Comparison of ENCODE assay signal across 1 cellular context in the genomic region with DNA sequence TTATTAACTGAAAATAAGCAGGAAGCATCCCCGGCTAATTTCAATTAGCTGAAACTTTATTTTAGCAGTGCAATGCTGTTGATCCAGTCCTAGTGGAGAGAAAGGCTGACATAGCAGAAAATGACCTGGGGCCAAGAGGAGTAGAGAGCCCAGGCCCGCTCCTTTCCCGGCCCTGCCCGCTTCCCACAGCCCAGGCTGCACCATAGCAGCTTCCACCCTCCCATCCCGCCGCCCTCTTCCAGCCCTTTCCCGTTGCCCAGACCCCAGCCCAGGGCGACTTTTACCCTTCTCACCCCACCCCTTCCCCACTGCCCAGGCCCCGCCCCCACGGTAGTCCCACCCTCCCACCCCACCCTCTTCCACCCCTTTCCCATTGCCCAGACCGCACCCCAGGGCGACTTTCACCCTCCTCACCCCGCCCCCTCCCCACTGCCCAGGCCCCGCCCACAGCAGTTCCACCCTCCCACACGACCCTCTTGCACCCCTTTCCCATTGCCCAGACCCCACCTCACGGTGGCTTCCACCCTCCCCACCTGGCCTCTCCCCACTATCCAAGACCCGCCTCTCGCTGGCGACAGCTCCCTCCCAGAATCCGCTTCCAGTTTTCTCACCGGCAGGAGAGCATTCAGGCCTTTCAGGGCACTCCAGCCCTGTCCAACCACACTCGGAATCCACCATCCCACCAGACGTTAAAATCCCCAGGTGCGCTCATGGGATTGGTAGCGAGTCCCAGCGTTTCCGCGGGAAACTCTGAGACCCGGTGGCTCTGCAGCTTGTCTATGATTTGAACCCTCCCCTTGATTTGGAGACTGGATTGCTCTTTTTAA.
TF ChIP-seq lines count a peak whose summit lies in the region.

No MANE protein-coding gene starts in this region.

TF ChIP-seq in K562, 482 proteins besides CTCF, POLR2A, EP300 and RAD21:
- TF ChIP-seq, protein P1, sequence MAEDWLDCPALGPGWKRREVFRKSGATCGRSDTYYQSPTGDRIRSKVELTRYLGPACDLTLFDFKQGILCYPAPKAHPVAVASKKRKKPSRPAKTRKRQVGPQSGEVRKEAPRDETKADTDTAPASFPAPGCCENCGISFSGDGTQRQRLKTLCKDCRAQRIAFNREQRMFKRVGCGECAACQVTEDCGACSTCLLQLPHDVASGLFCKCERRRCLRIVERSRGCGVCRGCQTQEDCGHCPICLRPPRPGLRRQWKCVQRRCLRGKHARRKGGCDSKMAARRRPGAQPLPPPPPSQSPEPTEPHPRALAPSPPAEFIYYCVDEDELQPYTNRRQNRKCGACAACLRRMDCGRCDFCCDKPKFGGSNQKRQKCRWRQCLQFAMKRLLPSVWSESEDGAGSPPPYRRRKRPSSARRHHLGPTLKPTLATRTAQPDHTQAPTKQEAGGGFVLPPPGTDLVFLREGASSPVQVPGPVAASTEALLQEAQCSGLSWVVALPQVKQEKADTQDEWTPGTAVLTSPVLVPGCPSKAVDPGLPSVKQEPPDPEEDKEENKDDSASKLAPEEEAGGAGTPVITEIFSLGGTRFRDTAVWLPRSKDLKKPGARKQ (CRISPR knock-in tag; IDR thresholded peaks at IDR 0.05): no peak
- no peak for TF ChIP-seq NR3C1 (CRISPR knock-in tag; IDR thresholded peaks at IDR 0.05)
- TF ChIP-seq ZNF316 (IDR thresholded peaks at IDR 0.05): peak; percentile 59; the same call in 1 of the 2 replicates
- peak; percentile 19; the same call in 1 of the 2 replicates for TF ChIP-seq MAFG (tag; conservative IDR thresholded peaks at IDR 0.05)
- TF ChIP-seq, protein P2, sequence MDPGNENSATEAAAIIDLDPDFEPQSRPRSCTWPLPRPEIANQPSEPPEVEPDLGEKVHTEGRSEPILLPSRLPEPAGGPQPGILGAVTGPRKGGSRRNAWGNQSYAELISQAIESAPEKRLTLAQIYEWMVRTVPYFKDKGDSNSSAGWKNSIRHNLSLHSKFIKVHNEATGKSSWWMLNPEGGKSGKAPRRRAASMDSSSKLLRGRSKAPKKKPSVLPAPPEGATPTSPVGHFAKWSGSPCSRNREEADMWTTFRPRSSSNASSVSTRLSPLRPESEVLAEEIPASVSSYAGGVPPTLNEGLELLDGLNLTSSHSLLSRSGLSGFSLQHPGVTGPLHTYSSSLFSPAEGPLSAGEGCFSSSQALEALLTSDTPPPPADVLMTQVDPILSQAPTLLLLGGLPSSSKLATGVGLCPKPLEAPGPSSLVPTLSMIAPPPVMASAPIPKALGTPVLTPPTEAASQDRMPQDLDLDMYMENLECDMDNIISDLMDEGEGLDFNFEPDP (CRISPR knock-in tag; IDR thresholded peaks at IDR 0.05): no peak
- no peak for TF ChIP-seq RFX7 (CRISPR knock-in tag; IDR thresholded peaks at IDR 0.05)
- TF ChIP-seq MAFK (IDR thresholded peaks at IDR 0.05; ENCODE audit: low read length): peak; percentile 50; the same call in 1 of the 2 replicates
- TF ChIP-seq C11orf30 (IDR thresholded peaks at IDR 0.05; ENCODE audit: low read depth): peak; percentile 56; the same call in 1 of the 2 replicates
- no peak for TF ChIP-seq CTBP1 (IDR thresholded peaks at IDR 0.05; ENCODE audit: borderline replicate concordance)
- TF ChIP-seq STAT5B (CRISPR knock-in tag; IDR thresholded peaks at IDR 0.05): no peak
- TF ChIP-seq MECOM (CRISPR knock-in tag; IDR thresholded peaks at IDR 0.05): no peak
TF ChIP-seq in K562: peak in this region for 4.
